ENCODE assay signal across 9 cellular contexts in the genomic region with DNA sequence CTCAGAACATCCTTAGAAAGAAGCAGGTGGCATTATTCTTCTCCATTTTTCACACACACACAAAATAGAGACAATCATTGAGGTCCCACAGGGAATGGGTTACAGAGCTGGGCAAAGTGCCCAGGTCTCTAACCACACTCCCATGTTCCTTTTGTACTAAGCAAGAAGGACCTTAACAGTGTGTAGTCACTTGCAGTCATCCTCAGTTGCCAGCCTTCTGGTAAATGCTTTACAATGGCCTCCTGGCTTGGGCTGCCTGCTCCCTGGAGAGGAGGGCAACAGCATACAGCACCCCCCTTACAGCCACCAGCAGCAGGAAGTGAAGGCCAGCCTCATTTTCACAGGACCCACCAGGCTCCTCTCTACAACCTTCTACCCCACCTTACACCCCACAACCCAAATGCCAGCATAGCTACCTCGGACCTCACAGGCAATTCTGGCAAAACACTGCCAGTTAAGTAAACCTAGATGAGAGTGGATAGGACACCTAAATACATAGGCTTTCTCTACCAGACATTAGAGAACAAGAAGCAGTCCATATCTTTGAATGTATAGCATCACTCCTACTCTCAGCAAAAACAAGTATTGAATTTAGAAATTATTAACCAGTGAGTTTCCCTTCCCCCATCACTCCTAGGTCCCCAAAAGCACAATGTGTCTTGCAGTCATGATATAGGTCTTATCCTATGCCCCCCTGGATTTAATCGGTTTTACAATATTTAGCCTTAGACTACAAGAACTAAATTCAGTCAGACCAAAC.
DNase-seq lines count a peak whose midpoint lies in the region; ATAC-seq and TF ChIP-seq lines count a peak whose summit lies in the region.
"Had no signal": no experiment of that assay in that cellular context is flagged by ENCODE, and none has a peak within 500 bp of the region (broad histone marks: within the 10 kb centered on the region; RNA-seq: fewer than 3 reads in every experiment).

No MANE protein-coding gene starts in this region.

- no peaks in the 10 kb centered on the region for H3K9me3 Mint-ChIP-seq in endodermal cell

- H3K27ac Mint-ChIP-seq in endodermal cell, result peak overlapping the region; percentile 39

- H3K36me3 Mint-ChIP-seq in endodermal cell (ENCODE audit: low read depth), result peaks cover 17% of the 10 kb centered on the region

- no peak overlapping the region for H3K4me3 ChIP-seq in AG09309 (ENCODE audit: control insufficient read depth, low read depth, low read length)
- H3K4me3 ChIP-seq in endodermal cell (ENCODE audit: low read length), result no peak overlapping the region

- no peak overlapping the region for H3K4me3 Mint-ChIP-seq in endodermal cell

- no peaks in the 10 kb centered on the region for H3K4me1 ChIP-seq in endodermal cell (ENCODE audit: control insufficient read depth, insufficient read depth, low read length)

- no peaks in the 10 kb centered on the region for H3K9me3 ChIP-seq in endodermal cell (ENCODE audit: control insufficient read depth, low read length)

- no peak overlapping the region for H3K27ac ChIP-seq in endodermal cell (ENCODE audit: low read depth, low read length)
- H3K27ac ChIP-seq: parathyroid adenoma had no signal

- H3K9ac ChIP-seq in endodermal cell (ENCODE audit: extremely low read depth, low read length, poor library complexity, severe bottlenecking), result no peak overlapping the region
- H3K9ac ChIP-seq: parathyroid adenoma had no signal

- H3K36me3 ChIP-seq in endodermal cell (ENCODE audit: control insufficient read depth, insufficient read depth, low read length), result peaks cover 35% of the 10 kb centered on the region

- H3K4me1 Mint-ChIP-seq in endodermal cell, result peaks cover 7% of the 10 kb centered on the region

- DNase-seq in AG09309 (ENCODE audit: low read depth) (peak; percentile 10), NCI-H1105 (lab: John Stamatoyannopoulos, UW) (peak; percentile 72), endodermal cell (no peak), HT-29 (ENCODE audit: low spot score) (no peak), T1000 (lab: John Stamatoyannopoulos, UW) (no peak), LoVo (ENCODE audit: low spot score) (no peak)

- TF ChIP-seq CTCF in AG09309 (IDR thresholded peaks at IDR 0.05; ENCODE audit: control insufficient read depth, insufficient read depth, low read depth, low read length, missing control alignments), result no peak
- no peak for TF ChIP-seq CTCF in endodermal cell (conservative IDR thresholded peaks at IDR 0.05)

- H3K27me3 Mint-ChIP-seq in endodermal cell (ENCODE audit: insufficient read depth), result no peaks in the 10 kb centered on the region

- H3K27me3 ChIP-seq in endodermal cell (ENCODE audit: control insufficient read depth, insufficient read depth, low read length, poor library complexity, severe bottlenecking), result no peaks in the 10 kb centered on the region

- 85% methylated on average over 2 of the region's 2 CpGs; no CpG with 5 or more reads in 1 of the 2 experiments for WGBS in endodermal cell (ENCODE audit: insufficient coverage in 1 of 2, insufficient read length in 1 of 2), 2 experiments

- ATAC-seq in GM19452 (IDR thresholded peaks at IDR 0.05; ENCODE audit: unreplicated experiment) (peak; percentile 79), HG02623 (IDR thresholded peaks at IDR 0.05; ENCODE audit: unreplicated experiment) (no peak)

Comparison
In these comparisons a context has a peak if more than half of its experiments do, and no peak if none do; other contexts are left out.
1. DNase-seq: peak in AG09309 (single experiment) and NCI-H1105 (single experiment); none in endodermal cell (single experiment), HT-29 (single experiment), T1000 (single experiment) and LoVo (single experiment).